ENCODE assay signal across 17 cellular contexts in the genomic region with DNA sequence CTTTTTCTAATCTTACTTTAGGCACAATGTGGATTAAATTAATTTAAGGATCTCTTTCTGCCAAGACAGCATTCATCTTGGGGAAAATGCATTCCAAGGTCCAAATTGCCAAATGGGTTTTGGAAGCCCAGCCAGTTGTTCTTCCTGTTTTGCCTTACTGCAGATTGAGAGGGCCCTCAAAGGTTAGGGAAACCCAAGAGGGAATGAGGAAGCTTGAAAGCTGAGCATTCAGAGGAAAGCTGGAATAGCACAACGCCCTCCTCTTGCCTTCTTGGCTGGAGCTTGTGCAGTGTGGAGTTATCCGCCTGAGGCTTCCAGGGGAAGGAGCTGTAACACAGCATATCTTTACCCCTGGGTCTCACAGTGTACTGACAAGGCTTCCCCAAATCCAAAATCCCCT. TPM values are rescaled to one million over a fixed set of nuclear protein-coding genes. Genes with fewer than 3 reads are reported as not detected.
DNase-seq lines count a peak whose midpoint lies in the region; ATAC-seq and TF ChIP-seq lines count a peak whose summit lies in the region.
"Had no signal": no experiment of that assay in that cellular context is flagged by ENCODE, and none has a peak within 500 bp of the region (broad histone marks: within the 10 kb centered on the region; RNA-seq: fewer than 3 reads in every experiment).

No MANE protein-coding gene starts in this region.

- H3K27ac ChIP-seq in right cardiac atrium (ENCODE audit: low read length) (no peak overlapping the region), stomach (peak overlapping the region in 3 of 5 donors; percentile 9 to 24 (median 15)), dorsolateral prefrontal cortex (peak overlapping the region in 1 of 59 donors; percentile 9)
- H3K27ac ChIP-seq: epithelial cell of prostate had no signal

- H3K27ac Mint-ChIP-seq in dendritic cell treated with granulocyte-macrophage colony-stimulating factor and Interleukin-4, amounts not matched to agents 40 ng/mL and 50 ng/mL, for 4 days, result peak overlapping the region; percentile 63
- H3K27ac Mint-ChIP-seq: natural killer cell; stimulated activated naive CD8-positive, alpha-beta T cell treated with anti-CD3 and anti-CD28 coated beads, Interleukin-15, amount 100 ng/mL, for 72 hours; T-helper 2 cell treated with Interferon-gamma antibody and Interleukin-4, amounts not matched to agents 5 μg/mL and 100 μg/mL, for 36 hours had no signal

- H3K9me3 ChIP-seq in right cardiac atrium (ENCODE audit: control insufficient read depth, low read length) (no peaks in the 10 kb centered on the region), stomach (no peaks in the 10 kb centered on the region)

- no peak for TF ChIP-seq EP300 in stomach (IDR thresholded peaks at IDR 0.05)

- peaks cover 38 to 91% (median 87%) of the 10 kb centered on the region in 4 donors for H3K36me3 ChIP-seq in stomach

- H3K27me3 ChIP-seq in right cardiac atrium (ENCODE audit: control insufficient read depth, insufficient read depth) (no peaks in the 10 kb centered on the region), stomach (no peaks in the 10 kb centered on the region), dorsolateral prefrontal cortex (no peaks in the 10 kb centered on the region)

- no peaks in the 10 kb centered on the region for H3K9me3 Mint-ChIP-seq in dendritic cell treated with granulocyte-macrophage colony-stimulating factor and Interleukin-4, amounts not matched to agents 40 ng/mL and 50 ng/mL, for 4 days
- H3K9me3 Mint-ChIP-seq: natural killer cell; stimulated activated naive CD8-positive, alpha-beta T cell treated with anti-CD3 and anti-CD28 coated beads, Interleukin-15, amount 100 ng/mL, for 72 hours; T-helper 2 cell treated with Interferon-gamma antibody and Interleukin-4, amounts not matched to agents 5 μg/mL and 100 μg/mL, for 36 hours had no signal

- peaks cover 79% of the 10 kb centered on the region for H3K4me1 Mint-ChIP-seq in dendritic cell treated with granulocyte-macrophage colony-stimulating factor and Interleukin-4, amounts not matched to agents 40 ng/mL and 50 ng/mL, for 4 days (ENCODE audit: low read depth)

- H3K4me1 ChIP-seq in right cardiac atrium (ENCODE audit: control insufficient read depth, insufficient read depth, low read length) (peaks cover 5% of the 10 kb centered on the region), stomach (peaks cover 0 to 45% (median 29%) of the 10 kb centered on the region in 4 donors)

- no peaks in the 10 kb centered on the region for H3K27me3 Mint-ChIP-seq in dendritic cell treated with granulocyte-macrophage colony-stimulating factor and Interleukin-4, amounts not matched to agents 40 ng/mL and 50 ng/mL, for 4 days
- H3K27me3 Mint-ChIP-seq: stimulated activated naive CD8-positive, alpha-beta T cell treated with anti-CD3 and anti-CD28 coated beads, Interleukin-15, amount 100 ng/mL, for 72 hours had no signal

- 35% methylated on average over 2 of the region's 2 CpGs for WGBS in right cardiac atrium
- 32 to 60% (median 34%) methylated on average over 2 of the region's 2 CpGs for WGBS in stomach, 5 donors

- no peak for TF ChIP-seq POLR2A in stomach (IDR thresholded peaks at IDR 0.05)

- no peak overlapping the region for H3K4me3 Mint-ChIP-seq in dendritic cell treated with granulocyte-macrophage colony-stimulating factor and Interleukin-4, amounts not matched to agents 40 ng/mL and 50 ng/mL, for 4 days
- H3K4me3 Mint-ChIP-seq: natural killer cell; stimulated activated naive CD8-positive, alpha-beta T cell treated with anti-CD3 and anti-CD28 coated beads, Interleukin-15, amount 100 ng/mL, for 72 hours; T-helper 2 cell treated with Interferon-gamma antibody and Interleukin-4, amounts not matched to agents 5 μg/mL and 100 μg/mL, for 36 hours had no signal

- H3K4me3 ChIP-seq in right cardiac atrium (ENCODE audit: low read length) (no peak overlapping the region), stomach (no peak overlapping the region), dorsolateral prefrontal cortex (no peak overlapping the region)

- intact Hi-C loops in dendritic cell treated with granulocyte-macrophage colony-stimulating factor and Interleukin-4, amounts not matched to agents 40 ng/mL and 50 ng/mL, for 4 days (cut with micrococcal nuclease), result no loop called here
- intact Hi-C loops in right cardiac atrium (cut with DNase I), result no loop called here
- intact Hi-C loops in stomach (cut with DNase I; ENCODE audit: low total_unique reads), result no loop called here
- intact Hi-C loops in dorsolateral prefrontal cortex (cut with DNase I), result no loop called here

- no peak for TF ChIP-seq CTCF in stomach (IDR thresholded peaks at IDR 0.05)
- no peak for TF ChIP-seq CTCF in dorsolateral prefrontal cortex (IDR thresholded peaks at IDR 0.05 in 54 of 56, conservative IDR thresholded peaks at IDR 0.05 in 2 of 56; ENCODE audit: low read depth in 1 of 56, partially characterized antibody in 56 of 56)

- H3K36me3 Mint-ChIP-seq in dendritic cell treated with granulocyte-macrophage colony-stimulating factor and Interleukin-4, amounts not matched to agents 40 ng/mL and 50 ng/mL, for 4 days (ENCODE audit: low read depth), result peaks cover 86% of the 10 kb centered on the region
- H3K36me3 Mint-ChIP-seq: natural killer cell had no signal

- DNase-seq in CD1c-positive myeloid dendritic cell (ENCODE audit: extremely low spot score) (peak; percentile 65), right cardiac atrium (no peak), stomach (no peak), dorsolateral prefrontal cortex (no peak), mucosa of gallbladder (ENCODE audit: low spot score) (no peak)
- DNase-seq in activated CD8-positive, alpha-beta memory T cell treated with anti-CD3 and anti-CD28 coated beads for 24 hours, result no peak
- DNase-seq: activated effector memory CD4-positive, alpha-beta T cell treated with Interleukin-2 at 50 U/mL for 16 hours; natural killer cell; NCI-H1694 treated with DMSO at 0.1 percent for 48 hours; SIG-M5; stimulated activated CD4-positive, alpha-beta T cell treated with anti-CD3 and anti-CD28 coated beads, Interleukin-15, amount 100 ng/mL, for 24 hours; stimulated activated naive CD8-positive, alpha-beta T cell treated with anti-CD3 and anti-CD28 coated beads, Interleukin-15, amount 100 ng/mL, for 72 hours had no signal

- ATAC-seq in right cardiac atrium (peak; percentile 75 to 85), GM18907 (IDR thresholded peaks at IDR 0.05; ENCODE audit: unreplicated experiment) (no peak)
- ATAC-seq: activated CD4-positive, CD25-positive, alpha-beta regulatory T cell treated with anti-CD3 and anti-CD28 coated beads, Interleukin-2, amount 50 U/mL, for 24 hours; natural killer cell; stimulated activated naive CD8-positive, alpha-beta T cell treated with anti-CD3 and anti-CD28 coated beads, Interleukin-15, amount 100 ng/mL, for 72 hours had no signal

RNA-seq across cellular contexts. Expression of gene SACM1L, which starts 18.2 kb away (rescaled TPM):
- total RNA-seq in right cardiac atrium, result 10 to 100 TPM; 26.9 to 32.0 (median 29.5) TPM
- 17.0 TPM for polyA plus RNA-seq in right cardiac atrium
- total RNA-seq in stomach, result 100 to 1,000 TPM in 2 of 5 donors, 10 to 100 TPM in 2, 1 to 10 TPM in 1; 9.8 to 118 (median 77.5) TPM
- polyA plus RNA-seq in stomach, result 10 to 100 TPM; 15.4 to 17.9 (median 17.1) TPM
- 100 to 1,000 TPM in 1 of 120 experiments, 10 to 100 TPM in 119; 44.0 to 100 (median 73.4) TPM for total RNA-seq in dorsolateral prefrontal cortex
- 51.8 TPM for total RNA-seq in mucosa of gallbladder
